21 cellular contexts compared by ENCODE assay signal in the genomic region with DNA sequence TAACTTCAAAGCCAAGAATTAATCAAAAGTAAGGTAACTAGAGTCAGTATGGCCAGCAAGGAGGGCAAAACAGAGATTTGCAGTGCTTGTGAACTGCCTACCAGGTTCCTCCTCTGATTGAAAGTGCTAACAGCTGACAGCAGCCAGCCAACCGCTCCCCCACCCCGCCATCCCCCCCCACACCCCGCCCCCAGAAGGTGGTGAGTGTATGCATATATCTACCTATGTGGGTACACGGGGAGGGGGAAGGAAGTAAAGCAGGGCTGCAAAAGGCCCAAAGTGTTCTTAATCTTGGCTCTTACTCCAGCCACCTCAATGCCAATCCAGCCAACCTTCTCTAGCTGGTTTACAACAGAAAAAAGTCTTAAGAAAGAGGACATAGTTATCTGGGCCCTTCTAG. TPM values are rescaled to one million over a fixed set of nuclear protein-coding genes. Genes with fewer than 3 reads are reported as not detected.
DNase-seq lines count a peak whose midpoint lies in the region; ATAC-seq and TF ChIP-seq lines count a peak whose summit lies in the region.
"Had no signal": no experiment of that assay in that cellular context is flagged by ENCODE, and none has a peak within 500 bp of the region (broad histone marks: within the 10 kb centered on the region; RNA-seq: fewer than 3 reads in every experiment).

No MANE protein-coding gene starts in this region.

- no peak overlapping the region for H3K4ac ChIP-seq in H9 (ENCODE audit: low read depth, low read length)

- CTCF ChIA-PET in CD4-positive, alpha-beta T cell (lab: Charles Lee) = no interaction called here

- no peak overlapping the region for H2BK20ac ChIP-seq in H9 (ENCODE audit: low read depth, low read length, poor library complexity, severe bottlenecking)

- H2BK15ac ChIP-seq in H9 (ENCODE audit: low read depth, low read length) = no peak overlapping the region

- no peak overlapping the region for H4K5ac ChIP-seq in H9 (ENCODE audit: insufficient read length, low read depth, low read length)

- intact Hi-C loops in CD4-positive, alpha-beta T cell (cut with DNase I, micrococcal nuclease) = loop anchor here in 1 of 2 experiments (5.0 kb wide), 1 partner anchor 39 kb away; no protein-coding TSS in a partner anchor

- peak overlapping the region; percentile 27 for H3K27ac Mint-ChIP-seq in CD4-positive, alpha-beta T cell
- H3K27ac Mint-ChIP-seq in H9 = peak overlapping the region; percentile 32 to 91 (median 82); a peak in 6 of 7 replicates
- H3K27ac Mint-ChIP-seq in activated naive CD8-positive, alpha-beta T cell treated with anti-CD3 and anti-CD28 coated beads, Interleukin-2, amount 10 ng/mL, durations not matched to agents 7 days and 5 days = peak overlapping the region; percentile 11
- H3K27ac Mint-ChIP-seq in naive thymus-derived CD8-positive, alpha-beta T cell = peak overlapping the region; percentile 42 to 80 (median 56)

- H3K36me3 Mint-ChIP-seq in CD4-positive, alpha-beta T cell (ENCODE audit: low read depth) = peaks cover 69% of the 10 kb centered on the region
- peaks cover 12 to 52% (median 34%) of the 10 kb centered on the region in 3 experiments; a peak in 6 of 7 replicates for H3K36me3 Mint-ChIP-seq in H9 (ENCODE audit: insufficient read depth in 1 of 3, low read depth in 3 of 3)
- H3K36me3 Mint-ChIP-seq in activated naive CD8-positive, alpha-beta T cell treated with anti-CD3 and anti-CD28 coated beads, Interleukin-2, amount 10 ng/mL, durations not matched to agents 7 days and 5 days = peaks cover 33% of the 10 kb centered on the region
- H3K36me3 Mint-ChIP-seq in naive thymus-derived CD8-positive, alpha-beta T cell = peaks cover 5 to 76% (median 10%) of the 10 kb centered on the region in 3 donors

- no peak overlapping the region for H2AFZ ChIP-seq in H9 (ENCODE audit: low read length)
- H2AFZ ChIP-seq: parathyroid adenoma had no signal

- ATAC-seq in CD4-positive, alpha-beta T cell (ENCODE audit: poor library complexity) = peak; percentile 71
- peak; percentile 54 for ATAC-seq in activated naive CD8-positive, alpha-beta T cell treated with anti-CD3 and anti-CD28 coated beads, Interleukin-2, amount 10 ng/mL, durations not matched to agents 7 days and 5 days (ENCODE audit: low read depth)
- peak; percentile 74 to 80 for ATAC-seq in naive thymus-derived CD8-positive, alpha-beta T cell
- ATAC-seq: sciatic nerve, SK-N-SH treated with all-trans-retinoic acid at 6 μM for 48 hours had no signal

- H3K4me3 Mint-ChIP-seq in CD4-positive, alpha-beta T cell = no peak overlapping the region
- no peak overlapping the region for H3K4me3 Mint-ChIP-seq in H9
- H3K4me3 Mint-ChIP-seq in activated naive CD8-positive, alpha-beta T cell treated with anti-CD3 and anti-CD28 coated beads, Interleukin-2, amount 10 ng/mL, durations not matched to agents 7 days and 5 days = no peak overlapping the region
- H3K4me3 Mint-ChIP-seq in naive thymus-derived CD8-positive, alpha-beta T cell = peak overlapping the region in 5 of 10 donors; percentile 0 to 37 (median 15)

- H4K20me1 ChIP-seq in H9 (ENCODE audit: control insufficient read depth, insufficient read depth, insufficient read length) = no peaks in the 10 kb centered on the region

- no peak overlapping the region for H4K8ac ChIP-seq in H9 (replicated peaks; ENCODE audit: insufficient read length, low read depth, low read length)

- H2BK12ac ChIP-seq in H9 (ENCODE audit: insufficient read length, low read depth, low read length) = no peak overlapping the region

- no peak overlapping the region for H3K9ac ChIP-seq in H9 (ENCODE audit: extremely low read depth, insufficient read length, low read length)
- H3K9ac ChIP-seq: parathyroid adenoma had no signal

- no peak overlapping the region for H3K4me2 ChIP-seq in H9 (ENCODE audit: insufficient read depth, insufficient read length, low read length)

- peaks cover 55% of the 10 kb centered on the region for H3K4me1 Mint-ChIP-seq in CD4-positive, alpha-beta T cell (ENCODE audit: low read depth)
- H3K4me1 Mint-ChIP-seq in H9 = peaks cover 10 to 14% of the 10 kb centered on the region in 2 experiments
- H3K4me1 Mint-ChIP-seq in activated naive CD8-positive, alpha-beta T cell treated with anti-CD3 and anti-CD28 coated beads, Interleukin-2, amount 10 ng/mL, durations not matched to agents 7 days and 5 days = peaks cover 16% of the 10 kb centered on the region
- peaks cover 15 to 49% (median 39%) of the 10 kb centered on the region in 4 donors for H3K4me1 Mint-ChIP-seq in naive thymus-derived CD8-positive, alpha-beta T cell

- H2AK5ac ChIP-seq in H9 (ENCODE audit: insufficient read length, low read length) = no peak overlapping the region

- no peaks in the 10 kb centered on the region for H3K9me3 ChIP-seq in CD4-positive, alpha-beta T cell (ENCODE audit: control insufficient read depth, low read length)
- H3K9me3 ChIP-seq in H9 (ENCODE audit: control insufficient read depth, low read depth, low read length) = no peaks in the 10 kb centered on the region
- H3K9me3 ChIP-seq: adrenal gland had no signal

- no peaks in the 10 kb centered on the region for H3K27me3 Mint-ChIP-seq in CD4-positive, alpha-beta T cell
- no peaks in the 10 kb centered on the region for H3K27me3 Mint-ChIP-seq in H9 (ENCODE audit: low read depth)
- H3K27me3 Mint-ChIP-seq in activated naive CD8-positive, alpha-beta T cell treated with anti-CD3 and anti-CD28 coated beads, Interleukin-2, amount 10 ng/mL, durations not matched to agents 7 days and 5 days = no peaks in the 10 kb centered on the region
- H3K27me3 Mint-ChIP-seq in naive thymus-derived CD8-positive, alpha-beta T cell = no peaks in the 10 kb centered on the region

- no peaks in the 10 kb centered on the region for H3K27me3 ChIP-seq in CD4-positive, alpha-beta T cell (ENCODE audit: control insufficient read depth, insufficient read depth, low read length)
- no peaks in the 10 kb centered on the region for H3K27me3 ChIP-seq in H9 (ENCODE audit: insufficient read depth, low read length)
- H3K27me3 ChIP-seq: adrenal gland, brain microvascular endothelial cell had no signal

- POLR2A ChIA-PET in CD4-positive, alpha-beta T cell (lab: Charles Lee) = no interaction called here
- POLR2A ChIA-PET in activated naive CD8-positive, alpha-beta T cell treated with anti-CD3 and anti-CD28 coated beads, Interleukin-2, amount 10 ng/mL, durations not matched to agents 7 days and 5 days (lab: Charles Lee) = no interaction called here
- POLR2A ChIA-PET in naive thymus-derived CD8-positive, alpha-beta T cell (lab: Charles Lee) = interaction anchor here (0.6 kb wide), 1 partner anchor 35 kb away, joined by 3 read pairs; no protein-coding TSS in a partner anchor

- no peaks in the 10 kb centered on the region; the same call in 1 of the 2 replicates for H3K4me1 ChIP-seq in H9 (ENCODE audit: insufficient read depth, low read length)
- H3K4me1 ChIP-seq: adrenal gland had no signal

- H3K9me3 Mint-ChIP-seq in CD4-positive, alpha-beta T cell = no peaks in the 10 kb centered on the region
- no peaks in the 10 kb centered on the region for H3K9me3 Mint-ChIP-seq in H9
- no peaks in the 10 kb centered on the region for H3K9me3 Mint-ChIP-seq in activated naive CD8-positive, alpha-beta T cell treated with anti-CD3 and anti-CD28 coated beads, Interleukin-2, amount 10 ng/mL, durations not matched to agents 7 days and 5 days
- no peaks in the 10 kb centered on the region for H3K9me3 Mint-ChIP-seq in naive thymus-derived CD8-positive, alpha-beta T cell

- H2BK120ac ChIP-seq in H9 (ENCODE audit: low read depth, low read length, poor library complexity, severe bottlenecking) = no peak overlapping the region

- no peak overlapping the region for H3K14ac ChIP-seq in H9 (ENCODE audit: insufficient read depth, low read length)

- H3K27ac ChIP-seq in CD4-positive, alpha-beta T cell (ENCODE audit: low read depth, low read length) = no peak overlapping the region
- H3K27ac ChIP-seq in H9 (ENCODE audit: insufficient read length, low read depth, low read length) = no peak overlapping the region
- H3K27ac ChIP-seq: adrenal gland, brain microvascular endothelial cell, parathyroid adenoma had no signal

- H4K91ac ChIP-seq in H9 (ENCODE audit: insufficient read length, low read depth, low read length) = no peak overlapping the region

- WGBS in H9 (ENCODE audit: extremely low coverage, insufficient read length, low lambda C conversion rate) = no CpG with 5 or more reads among the region's 4 CpGs

- no peak overlapping the region for H3K56ac ChIP-seq in H9 (ENCODE audit: insufficient read length, low read depth, low read length)

- no peak overlapping the region for H3K23ac ChIP-seq in H9 (ENCODE audit: insufficient read length, low read depth, low read length)

- no peaks in the 10 kb centered on the region for H3K23me2 ChIP-seq in H9 (ENCODE audit: insufficient read length, low read depth, low read length, poor library complexity, severe bottlenecking)

- no peak overlapping the region for H3T11ph ChIP-seq in H9 (ENCODE audit: low read length)

- H3K18ac ChIP-seq in H9 (ENCODE audit: insufficient read length, low read depth, low read length) = no peak overlapping the region

- no peak for TF ChIP-seq CTCF in CD4-positive, alpha-beta T cell (IDR thresholded peaks at IDR 0.05)
- TF ChIP-seq CTCF in H9 (conservative IDR thresholded peaks at IDR 0.05) = no peak

- no peak for DNase-seq in CD4-positive, alpha-beta T cell
- DNase-seq in H9 (no peak), NCI-H345 (lab: John Stamatoyannopoulos, UW) (no peak), NCI-H2107 (lab: John Stamatoyannopoulos, UW) (no peak)
- no peak for DNase-seq in activated naive CD8-positive, alpha-beta T cell treated with anti-CD3 and anti-CD28 coated beads, Interleukin-2, amount 10 ng/mL, durations not matched to agents 7 days and 5 days
- DNase-seq in naive thymus-derived CD8-positive, alpha-beta T cell = peak in 4 of 10 donors; percentile 2 to 14 (median 6)
- DNase-seq in stimulated activated CD4-positive, alpha-beta T cell treated with anti-CD3 and anti-CD28 coated beads, Interleukin-4, amount 100 ng/mL, for 1 hour = no peak
- DNase-seq: activated CD4-positive, CD25-positive, alpha-beta regulatory T cell; adrenal gland; brain microvascular endothelial cell; cortex of kidney; DMS53; GDM1; glutamatergic neuron; mammary epithelial cell; NCI-H1436 treated with DMSO at 0.1 percent for 48 hours; NCI-H526; substantia nigra had no signal

- H3K79me1 ChIP-seq in H9 (ENCODE audit: insufficient read depth, low read depth, low read length, poor library complexity, severe bottlenecking) = no peaks in the 10 kb centered on the region

- no peak overlapping the region for H2BK5ac ChIP-seq in H9 (ENCODE audit: insufficient read length, low read length)

- H3K79me2 ChIP-seq in H9 (ENCODE audit: insufficient read depth, low read length) = peaks cover 2% of the 10 kb centered on the region; the same call in 1 of the 2 replicates

RNA-seq across cellular contexts. Expression of a gene that starts 50.7 kb away (rescaled TPM):
- 100 to 1,000 TPM; 127 to 139 TPM for total RNA-seq in CD4-positive, alpha-beta T cell
- total RNA-seq in H9 (2021) = 103 and 112 TPM in 2 replicates
- total RNA-seq in activated naive CD8-positive, alpha-beta T cell treated with anti-CD3 and anti-CD28 coated beads, Interleukin-2, amount 10 ng/mL, durations not matched to agents 7 days and 5 days = 10 to 100 TPM; 95.8 to 97.6 TPM
- 100 to 1,000 TPM; 137 to 142 TPM for total RNA-seq in naive thymus-derived CD8-positive, alpha-beta T cell
- 10 to 100 TPM; 49.4 to 75.1 (median 54.2) TPM for polyA plus RNA-seq in naive thymus-derived CD8-positive, alpha-beta T cell

RNA-seq across cellular contexts. Expression of a gene that starts 56.4 kb away (rescaled TPM):
- total RNA-seq in CD4-positive, alpha-beta T cell = 10 to 100 TPM; 19.0 to 20.3 TPM
- total RNA-seq in H9 (2021) = 17.1 and 18.1 TPM in 2 replicates
- 10 to 100 TPM; 25.2 to 26.4 TPM for total RNA-seq in activated naive CD8-positive, alpha-beta T cell treated with anti-CD3 and anti-CD28 coated beads, Interleukin-2, amount 10 ng/mL, durations not matched to agents 7 days and 5 days
- total RNA-seq in naive thymus-derived CD8-positive, alpha-beta T cell = 10 to 100 TPM; 32.4 to 33.0 TPM
- polyA plus RNA-seq in naive thymus-derived CD8-positive, alpha-beta T cell = 10 to 100 TPM; 43.5 to 56.3 (median 47.5) TPM

Comparison
In these comparisons a context has a peak if more than half of its experiments do, and no peak if none do; other contexts are left out.
1. H3K27ac Mint-ChIP-seq: peak in every context shown above with its lines; median percentile 82 in H9; 56 in naive thymus-derived CD8-positive, alpha-beta T cell; 27 in CD4-positive, alpha-beta T cell; 11 in activated naive CD8-positive, alpha-beta T cell treated with anti-CD3 and anti-CD28 coated beads, Interleukin-2, amount 10 ng/mL, durations not matched to agents 7 days and 5 days.